ENCODE assay signal across 14 cellular contexts in genomic region chr13:28316841-28317240, GRCh38.
"Had no signal": no experiment of that assay in that cellular context is flagged by ENCODE, and none has a peak within 500 bp of the region (broad histone marks: within the 10 kb centered on the region; RNA-seq: fewer than 3 reads in every experiment).

No MANE protein-coding gene starts in this region.

- DNase-seq: activated naive CD4-positive, alpha-beta T cell treated with anti-CD3 and anti-CD28 coated beads for 36 hours; activated naive CD8-positive, alpha-beta T cell treated with anti-CD3 and anti-CD28 coated beads, Interleukin-2, amount 50 U/mL, for 24 hours; activated T-cell treated with anti-CD3 and anti-CD28 coated beads for 4 hours; aorta; effector memory CD8-positive, alpha-beta T cell; foreskin keratinocyte; head of caudate nucleus; lower lobe of right lung; pancreas; stimulated activated CD4-positive, alpha-beta T cell treated with anti-CD3 and anti-CD28 coated beads, Interleukin-12 subunit alpha, Interleukin-12 subunit beta, amount 100 ng/mL, for 4 hours had no signal

- H3K9me3 ChIP-seq: lower lobe of right lung, pancreas, tibial nerve, vagina had no signal

- H3K36me3 ChIP-seq: lower lobe of right lung, pancreas, tibial nerve, vagina had no signal

- ATAC-seq: activated CD4-positive, CD25-positive, alpha-beta regulatory T cell treated with anti-CD3 and anti-CD28 coated beads, Interleukin-2, amount 50 U/mL, for 24 hours; activated naive CD8-positive, alpha-beta T cell treated with anti-CD3 and anti-CD28 coated beads, Interleukin-2, amount 50 U/mL, for 24 hours; activated T-helper 17 cell treated with anti-CD3 and anti-CD28 coated beads, Interleukin-2, amount 50 U/mL, for 72 hours; effector memory CD8-positive, alpha-beta T cell; foreskin keratinocyte; pancreas had no signal

- H3K4me1 ChIP-seq: foreskin keratinocyte, pancreas had no signal

- H3K4me3 ChIP-seq: lower lobe of right lung, pancreas, tibial nerve, vagina had no signal

- H3K27ac ChIP-seq: foreskin keratinocyte, lower lobe of right lung, pancreas, tibial nerve, vagina had no signal

- H3K27me3 ChIP-seq: foreskin keratinocyte, pancreas, tibial nerve, vagina had no signal
